ENCODE assay signal across 7 cellular contexts in genomic region chr14:80518173-80518572, GRCh38.
"Had no signal": no experiment of that assay in that cellular context is flagged by ENCODE, and none has a peak within 500 bp of the region (broad histone marks: within the 10 kb centered on the region; RNA-seq: fewer than 3 reads in every experiment).

No MANE protein-coding gene starts in this region.

- H3K4me3 ChIP-seq: GM12878 had no signal

- FAIRE-seq: GM12878, GM12891, GM12892, GM18507, GM19239 had no signal

- ATAC-seq: GM12878 had no signal

- DNase-seq: GDM1, GF-D8 had no signal
